ENCODE assay signal across 18 cellular contexts in genomic region chr4:158813113-158813512, GRCh38. TPM values are rescaled to one million over a fixed set of nuclear protein-coding genes. Genes with fewer than 3 reads are reported as not detected.
"Had no signal": no experiment of that assay in that cellular context is flagged by ENCODE, and none has a peak within 500 bp of the region (broad histone marks: within the 10 kb centered on the region; RNA-seq: fewer than 3 reads in every experiment).

No MANE protein-coding gene starts in this region.

- H3K4me3 Mint-ChIP-seq: activated B cell treated with CpG ODN at 0.5 μM for 24 hours; activated CD4-positive, alpha-beta memory T cell treated with anti-CD3 and anti-CD28 coated beads, Interleukin-2, amount 10 ng/mL, durations not matched to agents 7 days and 5 days; activated CD8-positive, alpha-beta memory T cell treated with anti-CD3 and anti-CD28 coated beads, Interleukin-2, amount 10 ng/mL, durations not matched to agents 7 days and 5 days; activated naive CD4-positive, alpha-beta T cell treated with anti-CD3 and anti-CD28 coated beads for 36 hours; endodermal cell; naive thymus-derived CD4-positive, alpha-beta T cell; stimulated activated naive B cell treated with anti-CD40 and anti-IgM and Interleukin-4, amounts not matched to agents 10 μg/mL and 1 μg/mL and 100 μg/mL, for 72 hours had no signal

- H3K9me3 ChIP-seq: mucosa of descending colon, sigmoid colon, spleen, thyroid gland had no signal

- H3K27ac Mint-ChIP-seq: activated B cell treated with CpG ODN at 0.5 μM for 24 hours; activated CD4-positive, alpha-beta memory T cell treated with anti-CD3 and anti-CD28 coated beads, Interleukin-2, amount 10 ng/mL, durations not matched to agents 7 days and 5 days; activated CD8-positive, alpha-beta memory T cell treated with anti-CD3 and anti-CD28 coated beads, Interleukin-2, amount 10 ng/mL, durations not matched to agents 7 days and 5 days; activated naive CD4-positive, alpha-beta T cell treated with anti-CD3 and anti-CD28 coated beads for 36 hours; endodermal cell; stimulated activated naive B cell treated with anti-CD40 and anti-IgM and Interleukin-4, amounts not matched to agents 10 μg/mL and 1 μg/mL and 100 μg/mL, for 72 hours had no signal

- H3K36me3 ChIP-seq: sigmoid colon, spleen, thyroid gland had no signal

- DNase-seq: activated B cell treated with CpG ODN at 0.5 μM for 24 hours; activated CD4-positive, alpha-beta memory T cell treated with anti-CD3 and anti-CD28 coated beads, Interleukin-2, amount 10 ng/mL, durations not matched to agents 7 days and 5 days; activated CD4-positive, alpha-beta T cell treated with anti-CD3 and anti-CD28 coated beads for 4 hours; activated CD8-positive, alpha-beta memory T cell treated with anti-CD3 and anti-CD28 coated beads, Interleukin-2, amount 10 ng/mL, durations not matched to agents 7 days and 5 days; activated naive CD4-positive, alpha-beta T cell treated with anti-CD3 and anti-CD28 coated beads for 36 hours; caudate nucleus; dorsolateral prefrontal cortex; endodermal cell; foreskin keratinocyte; mesenchymal stem cell; mucosa of descending colon; naive thymus-derived CD4-positive, alpha-beta T cell; sigmoid colon; spleen; stimulated activated naive B cell treated with anti-CD40 and anti-IgM and Interleukin-4, amounts not matched to agents 10 μg/mL and 1 μg/mL and 100 μg/mL, for 72 hours; thyroid gland had no signal

- H3K4me3 ChIP-seq: dorsolateral prefrontal cortex, mucosa of descending colon, sigmoid colon, SK-N-MC, spleen, thyroid gland had no signal

- ATAC-seq: activated CD8-positive, alpha-beta memory T cell treated with anti-CD3 and anti-CD28 coated beads, Interleukin-2, amount 10 ng/mL, durations not matched to agents 7 days and 5 days; foreskin keratinocyte; mucosa of descending colon; naive thymus-derived CD4-positive, alpha-beta T cell; stimulated activated naive B cell treated with anti-CD40 and anti-IgM and Interleukin-4, amounts not matched to agents 10 μg/mL and 1 μg/mL and 100 μg/mL, for 72 hours had no signal

- H3K9me3 Mint-ChIP-seq: activated CD4-positive, alpha-beta memory T cell treated with anti-CD3 and anti-CD28 coated beads, Interleukin-2, amount 10 ng/mL, durations not matched to agents 7 days and 5 days; activated naive CD4-positive, alpha-beta T cell treated with anti-CD3 and anti-CD28 coated beads for 36 hours; endodermal cell; naive thymus-derived CD4-positive, alpha-beta T cell had no signal

- H3K27me3 Mint-ChIP-seq: activated CD4-positive, alpha-beta memory T cell treated with anti-CD3 and anti-CD28 coated beads, Interleukin-2, amount 10 ng/mL, durations not matched to agents 7 days and 5 days; activated CD8-positive, alpha-beta memory T cell treated with anti-CD3 and anti-CD28 coated beads, Interleukin-2, amount 10 ng/mL, durations not matched to agents 7 days and 5 days; naive thymus-derived CD4-positive, alpha-beta T cell had no signal

- H3K27ac ChIP-seq: epithelial cell of prostate, foreskin keratinocyte, SK-N-MC had no signal

- H3K27me3 ChIP-seq: dorsolateral prefrontal cortex, foreskin keratinocyte, sigmoid colon, thyroid gland had no signal

RNA-seq across cellular contexts. Expression of gene FNIP2, which starts 44.3 kb away (rescaled TPM):
- total RNA-seq: activated B cell treated with CpG ODN at 0.5 μM for 24 hours had no signal
